ENCODE assay signal across 39 cellular contexts in genomic region chr7:93516834-93517233, GRCh38. TPM values are rescaled to one million over a fixed set of nuclear protein-coding genes. Genes with fewer than 3 reads are reported as not detected.
"Had no signal": no experiment of that assay in that cellular context is flagged by ENCODE, and none has a peak within 500 bp of the region (broad histone marks: within the 10 kb centered on the region; RNA-seq: fewer than 3 reads in every experiment).

No MANE protein-coding gene starts in this region.

- DNase-seq: activated CD4-positive, alpha-beta memory T cell treated with anti-CD3 and anti-CD28 coated beads for 36 hours; activated CD4-positive, alpha-beta T cell treated with anti-CD3 and anti-CD28 coated beads for 4 hours; activated CD4-positive, alpha-beta T cell treated with anti-CD3 and anti-CD28 coated beads, Interleukin-2, amount 10 ng/mL, durations not matched to agents 24 days and 14 days; activated CD4-positive, alpha-beta T cell treated with anti-CD3 and anti-CD28 coated beads, Interleukin-2, amount 50 U/mL, for 1 hour; activated CD4-positive, alpha-beta T cell treated with anti-CD3 and anti-CD28 coated beads, Interleukin-2, amount 50 U/mL, for 4 hours; activated CD4-positive, CD25-positive, alpha-beta regulatory T cell; activated CD8-positive, alpha-beta memory T cell treated with anti-CD3 and anti-CD28 coated beads, Interleukin-2, amount 50 U/mL, for 4 hours; activated CD8-positive, alpha-beta T cell treated with anti-CD3 and anti-CD28 coated beads for 36 hours; activated effector memory CD4-positive, alpha-beta T cell treated with anti-CD3 and anti-CD28 coated beads, Interleukin-2, amount 50 U/mL, for 16 hours; activated gamma-delta T cell treated with Interleukin-2 at 50 U/mL for 16 hours; activated naive CD4-positive, alpha-beta T cell; activated naive CD4-positive, alpha-beta T cell treated with anti-CD3 and anti-CD28 coated beads for 36 hours; activated naive CD4-positive, alpha-beta T cell treated with anti-CD3 and anti-CD28 coated beads, Interleukin-2, amount 50 U/mL, for 16 hours; activated naive CD8-positive, alpha-beta T cell treated with anti-CD3 and anti-CD28 coated beads for 36 hours; activated T-cell treated with anti-CD3 and anti-CD28 coated beads for 4 hours; activated T-cell treated with anti-CD3 and anti-CD28 coated beads, Interleukin-2, amount 50 U/mL, for 1 hour; activated T-cell treated with anti-CD3 and anti-CD28 coated beads, Interleukin-2, amount 50 U/mL, for 4 hours; activated T-cell treated with anti-CD3 and anti-CD28 coated beads, Interleukin-2, amount 50 U/mL, for 72 hours; adrenal gland; amniotic stem cell; aorta; body of pancreas; brain microvascular endothelial cell; central memory CD4-positive, alpha-beta T cell; T-helper 1 cell; T-helper 2 cell; T-helper 9 cell had no signal

- H3K36me3 Mint-ChIP-seq: activated CD4-positive, alpha-beta memory T cell treated with anti-CD3 and anti-CD28 coated beads for 36 hours; activated naive CD4-positive, alpha-beta T cell treated with anti-CD3 and anti-CD28 coated beads, Interleukin-2, amount 50 U/mL, for 72 hours; activated naive CD8-positive, alpha-beta T cell treated with anti-CD3 and anti-CD28 coated beads for 36 hours had no signal

- H3K9me3 Mint-ChIP-seq: activated CD4-positive, alpha-beta memory T cell treated with anti-CD3 and anti-CD28 coated beads for 36 hours; activated CD4-positive, alpha-beta T cell treated with anti-CD3 and anti-CD28 coated beads, Interleukin-2, amount 10 ng/mL, durations not matched to agents 24 days and 14 days; activated CD8-positive, alpha-beta T cell treated with anti-CD3 and anti-CD28 coated beads for 36 hours; activated naive CD4-positive, alpha-beta T cell treated with anti-CD3 and anti-CD28 coated beads for 36 hours; activated naive CD4-positive, alpha-beta T cell treated with anti-CD3 and anti-CD28 coated beads, Interleukin-2, amount 50 U/mL, for 72 hours; activated naive CD8-positive, alpha-beta T cell treated with anti-CD3 and anti-CD28 coated beads for 36 hours; activated T-cell treated with anti-CD3 and anti-CD28 coated beads, Interleukin-2, amount 50 U/mL, for 4 hours; activated T-cell treated with anti-CD3 and anti-CD28 coated beads, Interleukin-2, amount 50 U/mL, for 72 hours; activated T-helper 1 cell treated with anti-CD3 and anti-CD28 coated beads, Interleukin-12 subunit alpha, Interleukin-12 subunit beta, Interleukin-2, Interleukin-4 antibody, amounts not matched to agents 30 ng/mL and 10 ng/mL and 1 ng/mL, durations not matched to agents 14 hours and 24 hours and 36 hours; activated T-helper 17 cell treated with anti-CD3 and anti-CD28 coated beads, Interleukin-2, amount 50 U/mL, for 72 hours; T-helper 1 cell treated with Interleukin-12 subunit alpha and Interleukin-12 subunit beta and Interleukin-4 antibody, amounts not matched to agents 30 μg/mL and 1 μg/mL, for 36 hours; T-helper 2 cell treated with Interferon-gamma antibody and Interleukin-4, amounts not matched to agents 5 μg/mL and 100 μg/mL, for 36 hours had no signal

- H3K9me3 ChIP-seq: adrenal gland, body of pancreas, breast epithelium had no signal

- H3K27ac ChIP-seq: adrenal gland, body of pancreas, brain microvascular endothelial cell, breast epithelium, VCaP had no signal

- H3K4me3 Mint-ChIP-seq: activated CD4-positive, alpha-beta memory T cell treated with anti-CD3 and anti-CD28 coated beads for 36 hours; activated CD4-positive, alpha-beta T cell treated with anti-CD3 and anti-CD28 coated beads, Interleukin-2, amount 10 ng/mL, durations not matched to agents 24 days and 14 days; activated CD8-positive, alpha-beta T cell treated with anti-CD3 and anti-CD28 coated beads for 36 hours; activated naive CD4-positive, alpha-beta T cell treated with anti-CD3 and anti-CD28 coated beads for 36 hours; activated naive CD8-positive, alpha-beta T cell treated with anti-CD3 and anti-CD28 coated beads for 36 hours; activated T-cell treated with anti-CD3 and anti-CD28 coated beads, Interleukin-2, amount 50 U/mL, for 4 hours; activated T-cell treated with anti-CD3 and anti-CD28 coated beads, Interleukin-2, amount 50 U/mL, for 72 hours; activated T-helper 1 cell treated with anti-CD3 and anti-CD28 coated beads, Interleukin-12 subunit alpha, Interleukin-12 subunit beta, Interleukin-2, Interleukin-4 antibody, amounts not matched to agents 30 ng/mL and 10 ng/mL and 1 ng/mL, durations not matched to agents 14 hours and 24 hours and 36 hours; activated T-helper 17 cell treated with anti-CD3 and anti-CD28 coated beads, Interleukin-2, amount 50 U/mL, for 72 hours; T-helper 1 cell treated with Interleukin-12 subunit alpha and Interleukin-12 subunit beta and Interleukin-4 antibody, amounts not matched to agents 30 μg/mL and 1 μg/mL, for 36 hours; T-helper 2 cell treated with Interferon-gamma antibody and Interleukin-4, amounts not matched to agents 5 μg/mL and 100 μg/mL, for 36 hours had no signal

- H3K27me3 ChIP-seq: adrenal gland, body of pancreas, brain microvascular endothelial cell, breast epithelium had no signal

- H3K27ac Mint-ChIP-seq: activated CD4-positive, alpha-beta memory T cell treated with anti-CD3 and anti-CD28 coated beads for 36 hours; activated CD4-positive, alpha-beta T cell treated with anti-CD3 and anti-CD28 coated beads, Interleukin-2, amount 10 ng/mL, durations not matched to agents 24 days and 14 days; activated CD8-positive, alpha-beta T cell treated with anti-CD3 and anti-CD28 coated beads for 36 hours; activated naive CD4-positive, alpha-beta T cell treated with anti-CD3 and anti-CD28 coated beads for 36 hours; activated naive CD4-positive, alpha-beta T cell treated with anti-CD3 and anti-CD28 coated beads, Interleukin-2, amount 50 U/mL, for 72 hours; activated naive CD8-positive, alpha-beta T cell treated with anti-CD3 and anti-CD28 coated beads for 36 hours; activated T-cell treated with anti-CD3 and anti-CD28 coated beads, Interleukin-2, amount 50 U/mL, for 72 hours; activated T-helper 1 cell treated with anti-CD3 and anti-CD28 coated beads, Interleukin-12 subunit alpha, Interleukin-12 subunit beta, Interleukin-2, Interleukin-4 antibody, amounts not matched to agents 30 ng/mL and 10 ng/mL and 1 ng/mL, durations not matched to agents 14 hours and 24 hours and 36 hours; activated T-helper 17 cell treated with anti-CD3 and anti-CD28 coated beads, Interleukin-2, amount 50 U/mL, for 72 hours; T-helper 1 cell treated with Interleukin-12 subunit alpha and Interleukin-12 subunit beta and Interleukin-4 antibody, amounts not matched to agents 30 μg/mL and 1 μg/mL, for 36 hours; T-helper 2 cell treated with Interferon-gamma antibody and Interleukin-4, amounts not matched to agents 5 μg/mL and 100 μg/mL, for 36 hours had no signal

- H3K4me3 ChIP-seq: adrenal gland, body of pancreas, breast epithelium had no signal

- H3K4me1 ChIP-seq: adrenal gland, body of pancreas, breast epithelium had no signal

- H3K4me1 Mint-ChIP-seq: activated CD4-positive, alpha-beta T cell treated with anti-CD3 and anti-CD28 coated beads, Interleukin-2, amount 10 ng/mL, durations not matched to agents 24 days and 14 days; activated naive CD8-positive, alpha-beta T cell treated with anti-CD3 and anti-CD28 coated beads for 36 hours; activated T-helper 17 cell treated with anti-CD3 and anti-CD28 coated beads, Interleukin-2, amount 50 U/mL, for 72 hours had no signal

- H3K27me3 Mint-ChIP-seq: activated CD4-positive, alpha-beta memory T cell treated with anti-CD3 and anti-CD28 coated beads for 36 hours; activated CD4-positive, alpha-beta T cell treated with anti-CD3 and anti-CD28 coated beads, Interleukin-2, amount 10 ng/mL, durations not matched to agents 24 days and 14 days; activated CD8-positive, alpha-beta T cell treated with anti-CD3 and anti-CD28 coated beads for 36 hours; activated naive CD8-positive, alpha-beta T cell treated with anti-CD3 and anti-CD28 coated beads for 36 hours; activated T-helper 17 cell treated with anti-CD3 and anti-CD28 coated beads, Interleukin-2, amount 50 U/mL, for 72 hours had no signal

- H3K36me3 ChIP-seq: adrenal gland, brain microvascular endothelial cell, breast epithelium had no signal

- FAIRE-seq: astrocyte, TTC549 had no signal

- ATAC-seq: activated CD4-positive, CD25-positive, alpha-beta regulatory T cell treated with anti-CD3 and anti-CD28 coated beads, Interleukin-2, amount 50 U/mL, for 24 hours; activated CD8-positive, alpha-beta T cell treated with anti-CD3 and anti-CD28 coated beads for 36 hours; activated naive CD4-positive, alpha-beta T cell treated with anti-CD3 and anti-CD28 coated beads, Interleukin-2, amount 50 U/mL, for 72 hours; activated T-cell treated with anti-CD3 and anti-CD28 coated beads, Interleukin-2, amount 50 U/mL, for 4 hours; activated T-cell treated with anti-CD3 and anti-CD28 coated beads, Interleukin-2, amount 50 U/mL, for 72 hours; activated T-helper 17 cell treated with anti-CD3 and anti-CD28 coated beads, Interleukin-2, amount 50 U/mL, for 72 hours; body of pancreas had no signal

RNA-seq across cellular contexts. Expression of gene CALCR, which starts 57.7 kb away (rescaled TPM):
- total RNA-seq: activated CD4-positive, alpha-beta memory T cell treated with anti-CD3 and anti-CD28 coated beads for 36 hours; activated CD4-positive, alpha-beta T cell treated with anti-CD3 and anti-CD28 coated beads, Interleukin-2, amount 10 ng/mL, durations not matched to agents 24 days and 14 days; activated CD8-positive, alpha-beta memory T cell treated with anti-CD3 and anti-CD28 coated beads for 36 hours; activated CD8-positive, alpha-beta T cell treated with anti-CD3 and anti-CD28 coated beads for 36 hours; activated naive CD4-positive, alpha-beta T cell treated with anti-CD3 and anti-CD28 coated beads for 36 hours; activated naive CD4-positive, alpha-beta T cell treated with anti-CD3 and anti-CD28 coated beads, Interleukin-2, amount 50 U/mL, for 72 hours; activated naive CD8-positive, alpha-beta T cell treated with anti-CD3 and anti-CD28 coated beads for 36 hours; activated T-cell treated with anti-CD3 and anti-CD28 coated beads, Interleukin-2, amount 50 U/mL, for 4 hours; activated T-cell treated with anti-CD3 and anti-CD28 coated beads, Interleukin-2, amount 50 U/mL, for 72 hours; activated T-helper 1 cell treated with anti-CD3 and anti-CD28 coated beads, Interleukin-12 subunit alpha, Interleukin-12 subunit beta, Interleukin-2, Interleukin-4 antibody, amounts not matched to agents 30 ng/mL and 10 ng/mL and 1 ng/mL, durations not matched to agents 14 hours and 24 hours and 36 hours; activated T-helper 17 cell treated with anti-CD3 and anti-CD28 coated beads, Interleukin-2, amount 50 U/mL, for 72 hours; body of pancreas; cardiac septum had no signal
